Comparison of ENCODE assay signal across 17 cellular contexts in genomic region chr15:57401546-57401945, GRCh38. TPM values are rescaled to one million over a fixed set of nuclear protein-coding genes. Genes with fewer than 3 reads are reported as not detected.
DNase-seq lines count a peak whose midpoint lies in the region; ATAC-seq and TF ChIP-seq lines count a peak whose summit lies in the region.
"Had no signal": no experiment of that assay in that cellular context is flagged by ENCODE, and none has a peak within 500 bp of the region (broad histone marks: within the 10 kb centered on the region; RNA-seq: fewer than 3 reads in every experiment).

No MANE protein-coding gene starts in this region.

- H3K4me3 ChIP-seq in AG09309 (ENCODE audit: control insufficient read depth, low read depth, low read length) (no peak overlapping the region), fibroblast of the aortic adventitia (ENCODE audit: low read depth, low read length) (no peak overlapping the region), psoas muscle (no peak overlapping the region)

- intact Hi-C loops in psoas muscle (cut with DNase I): no loop called here

- no peak for ATAC-seq in psoas muscle

- no peaks in the 10 kb centered on the region for H3K9me3 ChIP-seq in psoas muscle

- H3K27ac ChIP-seq in psoas muscle: no peak overlapping the region
- H3K27ac ChIP-seq: 22Rv1 had no signal

- TF ChIP-seq CTCF in AG09309 (IDR thresholded peaks at IDR 0.05; ENCODE audit: control insufficient read depth, insufficient read depth, low read depth, low read length, missing control alignments) (no peak), fibroblast of the aortic adventitia (IDR thresholded peaks at IDR 0.05; ENCODE audit: insufficient read depth, low read length) (no peak), psoas muscle (IDR thresholded peaks at IDR 0.05) (no peak)

- no peaks in the 10 kb centered on the region for H3K27me3 ChIP-seq in psoas muscle (ENCODE audit: insufficient read depth in 3 of 3, low read length in 2 of 3)

- no peaks in the 10 kb centered on the region for H3K4me1 ChIP-seq in psoas muscle

- H3K36me3 ChIP-seq in psoas muscle (ENCODE audit: insufficient read depth in 1 of 2, low read depth in 1 of 2): no peaks in the 10 kb centered on the region

- WGBS in psoas muscle, 3 donors: 86 to 98% (median 95%) methylated on average over 1 of the region's 1 CpG

- DNase-seq in AG09309 (ENCODE audit: low read depth): peak; percentile 17
- peak; percentile 51 for DNase-seq in LHCN-M2 (ENCODE audit: low read depth)
- peak; percentile 34 for DNase-seq in astrocyte of the hippocampus (ENCODE audit: low read depth, low spot score)
- DNase-seq in fibroblast of the aortic adventitia (ENCODE audit: low read depth): peak; percentile 48
- DNase-seq in psoas muscle: no peak
- no peak for DNase-seq in DMS53 (lab: John Stamatoyannopoulos, UW)
- DNase-seq in AG20443 (ENCODE audit: low spot score): no peak
- no peak for DNase-seq in NCI-H1694 (lab: John Stamatoyannopoulos, UW)
- DNase-seq: C1 segment of cervical spinal cord; Calu3; CD4-positive, alpha-beta T cell; DMS 273 treated with DMSO at 0.1 percent for 48 hours; DMS79; GDM1; GOT3; H9 had no signal

RNA-seq across cellular contexts. Expression of gene CGNL1, which starts 25.2 kb away (rescaled TPM):
- 2.0 and 2.2 TPM in 2 replicates for total RNA-seq in LHCN-M2 (2014; rRNA removed)
- polyA plus RNA-seq in LHCN-M2 (2012): 5.8 TPM
- 0.90 and 11.0 TPM in 2 replicates for total RNA-seq in fibroblast of the aortic adventitia (ENCODE audit: low replicate concordance)
- 1 to 10 TPM in 1 of 4 donors, under 1 TPM in 3; 0.37 to 2.2 (median 0.66) TPM for total RNA-seq in psoas muscle
- polyA plus RNA-seq in psoas muscle: under 1 TPM; 0.18 to 0.29 (median 0.20) TPM
- total RNA-seq: CD4-positive, alpha-beta T cell had no signal

Comparison
In these comparisons a context has a peak if more than half of its experiments do, and no peak if none do; other contexts are left out.
1. DNase-seq: peak in AG09309 (single experiment), LHCN-M2 (single experiment), astrocyte of the hippocampus (single experiment) and fibroblast of the aortic adventitia (single experiment); none in psoas muscle (0 of 2), DMS53 (single experiment), AG20443 (single experiment) and NCI-H1694 (single experiment).